Comparison of ENCODE assay signal across 1 cellular context in the genomic region with DNA sequence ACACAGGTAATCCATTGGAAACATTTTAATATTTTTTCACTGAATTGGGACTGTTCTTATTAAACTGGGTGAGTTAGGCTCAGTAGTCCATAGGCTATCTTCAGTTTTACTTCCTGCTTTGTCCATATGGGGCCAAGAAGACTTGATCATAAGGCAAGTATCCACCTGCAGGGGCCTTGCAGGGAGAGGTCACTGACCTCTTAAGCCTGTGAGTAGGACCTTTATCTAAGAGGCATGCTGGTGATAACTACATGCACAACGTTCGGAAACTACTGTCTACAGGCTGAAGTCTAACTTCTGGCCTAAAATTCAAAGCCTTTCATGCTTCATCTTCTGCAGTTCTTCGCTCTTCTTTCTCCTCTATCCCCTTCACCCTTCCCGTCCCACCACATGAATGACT.
TF ChIP-seq lines count a peak whose summit lies in the region.

No MANE protein-coding gene starts in this region.

TF ChIP-seq in K562, 482 proteins besides CTCF, POLR2A, EP300 and RAD21 (continued from another document):
- TF ChIP-seq HDAC2 (IDR thresholded peaks at IDR 0.05) (peak; percentile 24; the same call in 1 of the 2 replicates), TCF7L2 (IDR thresholded peaks at IDR 0.05; ENCODE audit: low read depth, low read length) (no peak), CBFA2T2 (conservative IDR thresholded peaks at IDR 0.05) (peak; percentile 48), MLLT1 (IDR thresholded peaks at IDR 0.05) (no peak), ETS1 (conservative IDR thresholded peaks at IDR 0.05; ENCODE audit: control insufficient read depth, low read depth, low read length) (no peak), ELF2 (CRISPR knock-in tag; IDR thresholded peaks at IDR 0.05) (no peak), RFX7 (CRISPR knock-in tag; IDR thresholded peaks at IDR 0.05) (no peak), ELF4 (CRISPR knock-in tag; IDR thresholded peaks at IDR 0.05) (no peak), RFX5 (IDR thresholded peaks at IDR 0.05; ENCODE audit: low read depth, low read length) (no peak), PHB2 (IDR thresholded peaks at IDR 0.05; ENCODE audit: low read depth) (no peak), ZFX (CRISPR knock-in tag; IDR thresholded peaks at IDR 0.05) (peak; percentile 78), ETV6 (IDR thresholded peaks at IDR 0.05; ENCODE audit: borderline replicate concordance in 1 of 2, low read depth in 2 of 2, low read length in 1 of 2) (no peak), ETV6 (CRISPR knock-in tag; IDR thresholded peaks at IDR 0.05; ENCODE audit: borderline replicate concordance) (no peak), LARP7 (IDR thresholded peaks at IDR 0.05) (0 out of 2 replicates have a peak, but pooled peaks have one; percentile 40), SOX6 (IDR thresholded peaks at IDR 0.05) (peak; percentile 45; the same call in 1 of the 2 replicates), CBFA2T3 (IDR thresholded peaks at IDR 0.05) (peak; percentile 72)
- TF ChIP-seq, protein P1, sequence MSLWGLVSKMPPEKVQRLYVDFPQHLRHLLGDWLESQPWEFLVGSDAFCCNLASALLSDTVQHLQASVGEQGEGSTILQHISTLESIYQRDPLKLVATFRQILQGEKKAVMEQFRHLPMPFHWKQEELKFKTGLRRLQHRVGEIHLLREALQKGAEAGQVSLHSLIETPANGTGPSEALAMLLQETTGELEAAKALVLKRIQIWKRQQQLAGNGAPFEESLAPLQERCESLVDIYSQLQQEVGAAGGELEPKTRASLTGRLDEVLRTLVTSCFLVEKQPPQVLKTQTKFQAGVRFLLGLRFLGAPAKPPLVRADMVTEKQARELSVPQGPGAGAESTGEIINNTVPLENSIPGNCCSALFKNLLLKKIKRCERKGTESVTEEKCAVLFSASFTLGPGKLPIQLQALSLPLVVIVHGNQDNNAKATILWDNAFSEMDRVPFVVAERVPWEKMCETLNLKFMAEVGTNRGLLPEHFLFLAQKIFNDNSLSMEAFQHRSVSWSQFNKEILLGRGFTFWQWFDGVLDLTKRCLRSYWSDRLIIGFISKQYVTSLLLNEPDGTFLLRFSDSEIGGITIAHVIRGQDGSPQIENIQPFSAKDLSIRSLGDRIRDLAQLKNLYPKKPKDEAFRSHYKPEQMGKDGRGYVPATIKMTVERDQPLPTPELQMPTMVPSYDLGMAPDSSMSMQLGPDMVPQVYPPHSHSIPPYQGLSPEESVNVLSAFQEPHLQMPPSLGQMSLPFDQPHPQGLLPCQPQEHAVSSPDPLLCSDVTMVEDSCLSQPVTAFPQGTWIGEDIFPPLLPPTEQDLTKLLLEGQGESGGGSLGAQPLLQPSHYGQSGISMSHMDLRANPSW (CRISPR knock-in tag; IDR thresholded peaks at IDR 0.05) = no peak
